In genomic region chr18:58119819-58120218, GRCh38 we compare ENCODE assay signal across 29 cellular contexts.
"Had no signal": no experiment of that assay in that cellular context is flagged by ENCODE, and none has a peak within 500 bp of the region (broad histone marks: within the 10 kb centered on the region; RNA-seq: fewer than 3 reads in every experiment).

No MANE protein-coding gene starts in this region.

- H3K9me3 Mint-ChIP-seq: activated CD4-positive, alpha-beta memory T cell treated with anti-CD3 and anti-CD28 coated beads for 36 hours; activated naive CD4-positive, alpha-beta T cell treated with anti-CD3 and anti-CD28 coated beads for 36 hours; activated naive CD8-positive, alpha-beta T cell treated with anti-CD3 and anti-CD28 coated beads for 36 hours; activated T-helper 1 cell treated with anti-CD3 and anti-CD28 coated beads, Interleukin-12 subunit alpha, Interleukin-12 subunit beta, Interleukin-2, Interleukin-4 antibody, amounts not matched to agents 30 ng/mL and 10 ng/mL and 1 ng/mL, durations not matched to agents 14 hours and 24 hours and 36 hours; natural killer cell; neural progenitor cell; T-helper 2 cell treated with Interferon-gamma antibody and Interleukin-4, amounts not matched to agents 5 μg/mL and 100 μg/mL, for 36 hours had no signal

- H3K4me1 Mint-ChIP-seq: natural killer cell had no signal

- H3K4me3 ChIP-seq: adrenal gland, body of pancreas, heart left ventricle, lower lobe of right lung, neural progenitor cell, transverse colon had no signal

- FAIRE-seq: endothelial cell of umbilical vein, urothelium cell line had no signal

- H3K27ac ChIP-seq: adrenal gland, heart left ventricle, neural progenitor cell, transverse colon had no signal

- DNase-seq: activated CD4-positive, alpha-beta memory T cell treated with anti-CD3 and anti-CD28 coated beads for 36 hours; activated CD4-positive, alpha-beta T cell treated with anti-CD3 and anti-CD28 coated beads for 48 hours; activated CD8-positive, alpha-beta memory T cell treated with anti-CD3 and anti-CD28 coated beads, Interleukin-2, amount 50 U/mL, for 4 hours; activated effector memory CD4-positive, alpha-beta T cell treated with anti-CD3 and anti-CD28 coated beads, Interleukin-2, amount 50 U/mL, for 16 hours; activated naive CD4-positive, alpha-beta T cell treated with anti-CD3 and anti-CD28 coated beads for 36 hours; activated naive CD8-positive, alpha-beta T cell treated with anti-CD3 and anti-CD28 coated beads for 36 hours; activated T-cell treated with anti-CD3 and anti-CD28 coated beads, Interleukin-2, amount 50 U/mL, for 1 hour; adrenal gland; aorta; body of pancreas; caudate nucleus; cortex of kidney; heart left ventricle; kidney glomerular epithelial cell; lower lobe of right lung; mesendoderm; natural killer cell; right cardiac atrium; stimulated activated CD4-positive, alpha-beta T cell treated with anti-CD3 and anti-CD28 coated beads, Interleukin-15, amount 100 ng/mL, for 24 hours; stimulated activated CD4-positive, alpha-beta T cell treated with anti-CD3 and anti-CD28 coated beads, Interleukin-2, amount 100 ng/mL, for 24 hours; stimulated activated naive CD4-positive, alpha-beta T cell treated with Interleukin-2 at 50 U/mL for 16 hours; transverse colon had no signal

- H3K27me3 ChIP-seq: adrenal gland, body of pancreas, heart left ventricle, transverse colon had no signal

- H3K4me2 ChIP-seq: neural progenitor cell had no signal

- H2AFZ ChIP-seq: neural progenitor cell had no signal

- H3K9me3 ChIP-seq: adrenal gland, body of pancreas, heart left ventricle, lower lobe of right lung, transverse colon had no signal

- ATAC-seq: activated CD4-positive, CD25-positive, alpha-beta regulatory T cell treated with anti-CD3 and anti-CD28 coated beads, Interleukin-2, amount 50 U/mL, for 24 hours; body of pancreas; heart left ventricle; left lobe of liver; lower lobe of right lung; natural killer cell; right cardiac atrium had no signal

- H3K36me3 Mint-ChIP-seq: activated CD4-positive, alpha-beta memory T cell treated with anti-CD3 and anti-CD28 coated beads for 36 hours; activated naive CD8-positive, alpha-beta T cell treated with anti-CD3 and anti-CD28 coated beads for 36 hours; natural killer cell; neural progenitor cell had no signal

- H3K27me3 Mint-ChIP-seq: activated CD4-positive, alpha-beta memory T cell treated with anti-CD3 and anti-CD28 coated beads for 36 hours; activated naive CD8-positive, alpha-beta T cell treated with anti-CD3 and anti-CD28 coated beads for 36 hours had no signal

- H3K27ac Mint-ChIP-seq: activated CD4-positive, alpha-beta memory T cell treated with anti-CD3 and anti-CD28 coated beads for 36 hours; activated naive CD4-positive, alpha-beta T cell treated with anti-CD3 and anti-CD28 coated beads for 36 hours; activated naive CD8-positive, alpha-beta T cell treated with anti-CD3 and anti-CD28 coated beads for 36 hours; activated T-helper 1 cell treated with anti-CD3 and anti-CD28 coated beads, Interleukin-12 subunit alpha, Interleukin-12 subunit beta, Interleukin-2, Interleukin-4 antibody, amounts not matched to agents 30 ng/mL and 10 ng/mL and 1 ng/mL, durations not matched to agents 14 hours and 24 hours and 36 hours; natural killer cell; neural progenitor cell; T-helper 2 cell treated with Interferon-gamma antibody and Interleukin-4, amounts not matched to agents 5 μg/mL and 100 μg/mL, for 36 hours had no signal

- H3K36me3 ChIP-seq: adrenal gland, heart left ventricle, lower lobe of right lung, neural progenitor cell, transverse colon had no signal

- H3K4me3 Mint-ChIP-seq: activated CD4-positive, alpha-beta memory T cell treated with anti-CD3 and anti-CD28 coated beads for 36 hours; activated naive CD4-positive, alpha-beta T cell treated with anti-CD3 and anti-CD28 coated beads for 36 hours; activated naive CD8-positive, alpha-beta T cell treated with anti-CD3 and anti-CD28 coated beads for 36 hours; activated T-helper 1 cell treated with anti-CD3 and anti-CD28 coated beads, Interleukin-12 subunit alpha, Interleukin-12 subunit beta, Interleukin-2, Interleukin-4 antibody, amounts not matched to agents 30 ng/mL and 10 ng/mL and 1 ng/mL, durations not matched to agents 14 hours and 24 hours and 36 hours; natural killer cell; neural progenitor cell; T-helper 2 cell treated with Interferon-gamma antibody and Interleukin-4, amounts not matched to agents 5 μg/mL and 100 μg/mL, for 36 hours had no signal
